23 cellular contexts compared by ENCODE assay signal in genomic region chr21:36825683-36826082, GRCh38.
DNase-seq lines count a peak whose midpoint lies in the region; ATAC-seq and TF ChIP-seq lines count a peak whose summit lies in the region.
"Had no signal": no experiment of that assay in that cellular context is flagged by ENCODE, and none has a peak within 500 bp of the region (broad histone marks: within the 10 kb centered on the region; RNA-seq: fewer than 3 reads in every experiment).

No MANE protein-coding gene starts in this region.

- no peaks in the 10 kb centered on the region for H3K27me3 Mint-ChIP-seq in naive thymus-derived CD8-positive, alpha-beta T cell
- H3K27me3 Mint-ChIP-seq: activated CD8-positive, alpha-beta memory T cell treated with anti-CD3 and anti-CD28 coated beads, Interleukin-2, amount 10 ng/mL, durations not matched to agents 7 days and 5 days; CD8-positive, alpha-beta memory T cell; IgD-negative memory B cell; T-helper 17 cell had no signal

- POLR2A ChIA-PET in naive thymus-derived CD8-positive, alpha-beta T cell (lab: Charles Lee) = no interaction called here

- no peaks in the 10 kb centered on the region for H3K9me3 Mint-ChIP-seq in naive thymus-derived CD8-positive, alpha-beta T cell
- H3K9me3 Mint-ChIP-seq: activated T-cell treated with anti-CD3 and anti-CD28 coated beads, Interleukin-2, amount 50 U/mL, for 4 hours; CD8-positive, alpha-beta memory T cell; GM23338; HFFc6; IgD-negative memory B cell; nephron progenitor cell had no signal

- peak overlapping the region in 1 of 10 donors; percentile 29 for H3K27ac Mint-ChIP-seq in naive thymus-derived CD8-positive, alpha-beta T cell
- H3K27ac Mint-ChIP-seq: activated CD8-positive, alpha-beta memory T cell treated with anti-CD3 and anti-CD28 coated beads, Interleukin-2, amount 10 ng/mL, durations not matched to agents 7 days and 5 days; CD8-positive, alpha-beta memory T cell; GM23338; HFFc6; IgD-negative memory B cell; nephron progenitor cell; T-helper 17 cell had no signal

- H3K4me1 Mint-ChIP-seq in naive thymus-derived CD8-positive, alpha-beta T cell = peaks cover 0 to 8% (median 0%) of the 10 kb centered on the region in 4 donors
- H3K4me1 Mint-ChIP-seq: activated CD8-positive, alpha-beta memory T cell treated with anti-CD3 and anti-CD28 coated beads, Interleukin-2, amount 10 ng/mL, durations not matched to agents 7 days and 5 days; CD8-positive, alpha-beta memory T cell had no signal

- TF ChIP-seq POLR2A in erythroblast (IDR thresholded peaks at IDR 0.05; ENCODE audit: low read length) = no peak

- ATAC-seq in naive thymus-derived CD8-positive, alpha-beta T cell = no peak
- ATAC-seq: activated CD8-positive, alpha-beta memory T cell treated with anti-CD3 and anti-CD28 coated beads, Interleukin-2, amount 10 ng/mL, durations not matched to agents 7 days and 5 days; activated T-cell treated with anti-CD3 and anti-CD28 coated beads, Interleukin-2, amount 50 U/mL, for 4 hours; gastroesophageal sphincter; GM23338; left colon; Right ventricle myocardium inferior; T-helper 17 cell had no signal

- peak; percentile 46 for DNase-seq in NCI-H82 (lab: John Stamatoyannopoulos, UW)
- DNase-seq in NCI-H82 treated with DMSO at 0.1 percent for 48 hours (lab: John Stamatoyannopoulos, UW; ENCODE audit: unreplicated experiment) = no peak
- DNase-seq in NCI-H146 (lab: John Stamatoyannopoulos, UW) = peak; percentile 86
- peak; percentile 59 for DNase-seq in NCI-H510A (lab: John Stamatoyannopoulos, UW)
- DNase-seq in erythroblast (lab: John Stamatoyannopoulos, UW) = no peak
- DNase-seq in naive thymus-derived CD8-positive, alpha-beta T cell = no peak
- no peak for DNase-seq in middle frontal gyrus (ENCODE audit: extremely low spot score, low spot score)
- DNase-seq: activated CD8-positive, alpha-beta memory T cell treated with anti-CD3 and anti-CD28 coated beads, Interleukin-2, amount 10 ng/mL, durations not matched to agents 7 days and 5 days; activated T-cell treated with anti-CD3 and anti-CD28 coated beads, Interleukin-2, amount 50 U/mL, for 4 hours; BE2C; CD8-positive, alpha-beta memory T cell; HFFc6; left colon; NCI-H1092 treated with DMSO at 0.1 percent for 48 hours; NCI-H446 treated with DMSO at 0.1 percent for 48 hours; nephron progenitor cell; stimulated activated CD4-positive, alpha-beta T cell treated with anti-CD3 and anti-CD28 coated beads, Interleukin-4, amount 100 ng/mL, for 4 hours; T-helper 17 cell; transverse colon had no signal

- H3K36me3 Mint-ChIP-seq in naive thymus-derived CD8-positive, alpha-beta T cell = peaks cover 5 to 48% (median 45%) of the 10 kb centered on the region in 3 donors
- H3K36me3 Mint-ChIP-seq: activated CD8-positive, alpha-beta memory T cell treated with anti-CD3 and anti-CD28 coated beads, Interleukin-2, amount 10 ng/mL, durations not matched to agents 7 days and 5 days had no signal

- no peak overlapping the region for H3K4me3 Mint-ChIP-seq in naive thymus-derived CD8-positive, alpha-beta T cell
- H3K4me3 Mint-ChIP-seq: activated CD8-positive, alpha-beta memory T cell treated with anti-CD3 and anti-CD28 coated beads, Interleukin-2, amount 10 ng/mL, durations not matched to agents 7 days and 5 days; activated T-cell treated with anti-CD3 and anti-CD28 coated beads, Interleukin-2, amount 50 U/mL, for 4 hours; CD8-positive, alpha-beta memory T cell; GM23338; HFFc6; IgD-negative memory B cell; nephron progenitor cell; T-helper 17 cell had no signal

Comparison
In these comparisons a context has a peak if more than half of its experiments do, and no peak if none do; other contexts are left out.
1. DNase-seq: peak in NCI-H82 (single experiment), NCI-H146 (single experiment) and NCI-H510A (single experiment); none in NCI-H82 treated with DMSO at 0.1 percent for 48 hours (single experiment), erythroblast (0 of 2), naive thymus-derived CD8-positive, alpha-beta T cell (0 of 10) and middle frontal gyrus (single experiment).